Comparison of ENCODE assay signal across 8 cellular contexts in the genomic region with DNA sequence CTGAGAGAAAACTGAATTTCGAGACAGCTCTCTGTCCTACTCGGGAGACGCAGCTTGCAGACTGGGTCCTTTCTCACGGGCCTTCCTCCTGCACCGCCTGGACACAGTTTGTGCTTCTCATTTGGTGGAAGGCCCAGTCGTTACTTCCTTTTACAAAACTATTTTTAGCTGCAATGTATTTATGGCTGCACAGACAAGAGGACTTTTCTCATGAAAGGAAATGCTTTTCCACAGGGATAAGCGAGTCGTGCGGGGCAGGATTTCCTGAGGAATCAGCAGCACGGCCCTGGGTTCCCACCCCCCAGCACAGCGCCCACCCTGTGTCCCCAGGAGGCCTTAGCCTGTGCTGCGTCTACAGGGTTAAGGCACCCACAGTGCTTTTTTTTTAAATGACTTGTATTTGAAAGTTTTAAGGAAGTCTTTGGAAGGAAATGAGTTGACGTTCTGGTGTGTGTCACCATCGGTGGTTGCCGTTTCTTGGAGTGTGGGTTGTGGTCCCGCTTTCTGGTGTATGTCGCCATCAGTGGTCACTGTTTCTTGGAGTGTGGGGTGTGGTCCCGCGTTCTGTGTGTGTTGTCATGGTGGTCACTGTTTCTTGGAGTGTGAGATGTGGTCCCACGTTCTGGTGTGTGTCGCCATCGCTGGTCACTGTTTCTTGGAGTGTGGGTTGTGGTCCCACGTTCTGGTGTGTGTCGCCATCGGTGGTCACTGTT. TPM values are rescaled to one million over a fixed set of nuclear protein-coding genes. Genes with fewer than 3 reads are reported as not detected.
DNase-seq lines count a peak whose midpoint lies in the region; ATAC-seq and TF ChIP-seq lines count a peak whose summit lies in the region.

No MANE protein-coding gene starts in this region.

- DNase-seq in GM20000 (ENCODE audit: low spot score) (peak; percentile 53), SIG-M5 (lab: John Stamatoyannopoulos, UW) (peak; percentile 95), psoas muscle (no peak), NCI-H748 (lab: John Stamatoyannopoulos, UW; ENCODE audit: unreplicated experiment) (no peak), H9 (no peak), HT-29 (ENCODE audit: low spot score) (no peak)

- H4K5ac ChIP-seq in H9 (ENCODE audit: insufficient read length, low read depth, low read length) = no peak overlapping the region

- H3K9me3 Mint-ChIP-seq in H9 = no peaks in the 10 kb centered on the region

- H3K79me1 ChIP-seq in H9 (ENCODE audit: insufficient read depth, low read depth, low read length, poor library complexity, severe bottlenecking) = no peaks in the 10 kb centered on the region

- H3K9me3 ChIP-seq in esophagus (ENCODE audit: control insufficient read depth in 2 of 2, insufficient read depth in 1 of 2, low read depth in 1 of 2, low read length in 1 of 2) (peaks cover 0 to 2% of the 10 kb centered on the region in 2 donors), psoas muscle (no peaks in the 10 kb centered on the region), H9 (ENCODE audit: control insufficient read depth, low read depth, low read length) (no peaks in the 10 kb centered on the region)

- H3K4me3 Mint-ChIP-seq in H9 = no peak overlapping the region

- no peaks in the 10 kb centered on the region for H3K23me2 ChIP-seq in H9 (ENCODE audit: insufficient read length, low read depth, low read length, poor library complexity, severe bottlenecking)

- H3K27me3 Mint-ChIP-seq in H9 (ENCODE audit: low read depth) = peaks cover 1% of the 10 kb centered on the region; the same call in 1 of the 2 replicates

- H3K36me3 ChIP-seq in esophagus (ENCODE audit: control insufficient read depth in 2 of 2, insufficient read depth in 2 of 2, low read length in 1 of 2) = peaks cover 0 to 2% of the 10 kb centered on the region in 2 donors
- no peaks in the 10 kb centered on the region for H3K36me3 ChIP-seq in psoas muscle (ENCODE audit: insufficient read depth in 1 of 2, low read depth in 1 of 2)

- no peak overlapping the region for H3K23ac ChIP-seq in H9 (ENCODE audit: insufficient read length, low read depth, low read length)

- H3K79me2 ChIP-seq in H9 (ENCODE audit: insufficient read depth, low read length) = no peaks in the 10 kb centered on the region; the same call in 1 of the 2 replicates

- H2AFZ ChIP-seq in H9 (ENCODE audit: low read length) = no peak overlapping the region

- H4K91ac ChIP-seq in H9 (ENCODE audit: insufficient read length, low read depth, low read length) = no peak overlapping the region

- peak; percentile 38 to 68 (median 59) for ATAC-seq in psoas muscle
- ATAC-seq in HG03097 (IDR thresholded peaks at IDR 0.05; ENCODE audit: low FRiP score, unreplicated experiment) = no peak

- TF ChIP-seq CTCF in GM20000 (IDR thresholded peaks at IDR 0.05; ENCODE audit: extremely low read depth, missing control alignments) (no peak), psoas muscle (IDR thresholded peaks at IDR 0.05) (no peak), H9 (conservative IDR thresholded peaks at IDR 0.05) (no peak)

- H3K4me3 ChIP-seq in esophagus (ENCODE audit: low read depth in 1 of 2, low read length in 2 of 2) = no peak overlapping the region
- peak overlapping the region; percentile 50 for H3K4me3 ChIP-seq in psoas muscle

- H3K14ac ChIP-seq in H9 (ENCODE audit: insufficient read depth, low read length) = no peak overlapping the region

- H3K27ac ChIP-seq in esophagus (ENCODE audit: low read depth in 2 of 2, low read length in 1 of 2) (peak overlapping the region; percentile 6 to 67), psoas muscle (peak overlapping the region; percentile 82), H9 (ENCODE audit: insufficient read length, low read depth, low read length) (no peak overlapping the region)

- H4K8ac ChIP-seq in H9 (replicated peaks; ENCODE audit: insufficient read length, low read depth, low read length) = no peak overlapping the region

- no peak overlapping the region for H2AK5ac ChIP-seq in H9 (ENCODE audit: insufficient read length, low read length)

- no peaks in the 10 kb centered on the region for H3K27me3 ChIP-seq in esophagus (ENCODE audit: control insufficient read depth in 1 of 2, insufficient read depth in 2 of 2, low read length in 2 of 2)
- no peaks in the 10 kb centered on the region for H3K27me3 ChIP-seq in psoas muscle (ENCODE audit: insufficient read depth in 3 of 3, low read length in 2 of 3)
- H3K27me3 ChIP-seq in H9 (ENCODE audit: insufficient read depth, low read length) = no peaks in the 10 kb centered on the region

- H3K27ac Mint-ChIP-seq in H9 = peak overlapping the region in 1 of 3 experiments; percentile 82; a peak in 1 of 7 replicates

- 55 to 59% methylated on average over 25 of the region's 25 CpGs for WGBS in esophagus, 2 donors
- WGBS in psoas muscle, 3 donors = 42 to 47% (median 44%) methylated on average over 25 of the region's 25 CpGs
- no CpG with 5 or more reads among the region's 25 CpGs for WGBS in H9 (ENCODE audit: extremely low coverage, insufficient read length, low lambda C conversion rate)

- H3K9ac ChIP-seq in H9 (ENCODE audit: extremely low read depth, insufficient read length, low read length) = no peak overlapping the region

- no peaks in the 10 kb centered on the region; a peak in 1 of 7 replicates for H3K36me3 Mint-ChIP-seq in H9 (ENCODE audit: insufficient read depth in 1 of 3, low read depth in 3 of 3)

- peaks cover 13 to 14% of the 10 kb centered on the region in 2 experiments for H3K4me1 Mint-ChIP-seq in H9

- H2BK12ac ChIP-seq in H9 (ENCODE audit: insufficient read length, low read depth, low read length) = no peak overlapping the region

- no peak overlapping the region for H3K4me2 ChIP-seq in H9 (ENCODE audit: insufficient read depth, insufficient read length, low read length)

- H2BK15ac ChIP-seq in H9 (ENCODE audit: low read depth, low read length) = no peak overlapping the region

- no peak overlapping the region for H3K4ac ChIP-seq in H9 (ENCODE audit: low read depth, low read length)

- no peak overlapping the region for H2BK20ac ChIP-seq in H9 (ENCODE audit: low read depth, low read length, poor library complexity, severe bottlenecking)

- no peak overlapping the region for H2BK5ac ChIP-seq in H9 (ENCODE audit: insufficient read length, low read length)

- H3K4me1 ChIP-seq in esophagus (ENCODE audit: control insufficient read depth in 2 of 2, insufficient read depth in 2 of 2, low read length in 1 of 2) = peaks cover 19 to 44% of the 10 kb centered on the region in 2 donors
- H3K4me1 ChIP-seq in psoas muscle = peaks cover 64% of the 10 kb centered on the region
- H3K4me1 ChIP-seq in H9 (ENCODE audit: insufficient read depth, low read length) = no peaks in the 10 kb centered on the region

- no peak overlapping the region for H3K18ac ChIP-seq in H9 (ENCODE audit: insufficient read length, low read depth, low read length)

- H2BK120ac ChIP-seq in H9 (ENCODE audit: low read depth, low read length, poor library complexity, severe bottlenecking) = no peak overlapping the region

- intact Hi-C loops in psoas muscle (cut with DNase I) = no loop called here

- no peak overlapping the region for H3T11ph ChIP-seq in H9 (ENCODE audit: low read length)

- no peaks in the 10 kb centered on the region for H4K20me1 ChIP-seq in H9 (ENCODE audit: control insufficient read depth, insufficient read depth, insufficient read length)

- no peak overlapping the region for H3K56ac ChIP-seq in H9 (ENCODE audit: insufficient read length, low read depth, low read length)

RNA-seq across cellular contexts. Expression of a gene that starts 50.9 kb away (rescaled TPM):
- polyA plus RNA-seq in esophagus (10 to 100 TPM in 1 of 2 donors, 1 to 10 TPM in 1; 9.2 to 12.7 TPM), psoas muscle (10 to 100 TPM; 15.1 to 44.3 (median 29.5) TPM)
- total RNA-seq in psoas muscle (10 to 100 TPM; 38.2 to 48.8 (median 42.2) TPM), H9 (2021) (17.7 and 19.1 TPM in 2 replicates)
- 18.0 and 22.7 TPM in 2 replicates for total RNA-seq in HT-29 (2014; rRNA removed; shearing (Covaris generic))

Comparison
In these comparisons a context has a peak if more than half of its experiments do, and no peak if none do; other contexts are left out.
1. DNase-seq: peak in GM20000 (single experiment) and SIG-M5 (single experiment); none in psoas muscle (0 of 2), NCI-H748 (single experiment), H9 (single experiment) and HT-29 (single experiment).